22 cellular contexts compared by ENCODE assay signal in the genomic region with DNA sequence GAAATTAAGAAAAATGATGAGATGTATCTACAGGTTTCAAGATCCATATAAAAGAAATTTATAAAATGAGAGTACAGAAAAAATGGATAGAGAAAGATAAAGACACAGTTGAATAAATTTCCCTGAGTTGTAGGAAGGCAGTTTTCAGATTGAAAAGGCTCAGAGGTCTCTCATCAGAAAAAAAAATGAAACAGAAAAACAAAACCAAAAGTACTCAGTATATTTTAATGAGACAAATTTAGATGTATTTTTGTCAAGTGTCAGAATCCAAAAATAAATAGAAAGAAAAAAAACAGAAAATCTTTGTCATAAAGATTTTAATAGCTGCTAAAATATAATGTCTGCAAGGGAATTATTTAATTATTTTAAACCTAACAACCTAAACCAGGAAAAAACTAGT.
DNase-seq lines count a peak whose midpoint lies in the region; ATAC-seq, FAIRE-seq and TF ChIP-seq lines count a peak whose summit lies in the region.
"Had no signal": no experiment of that assay in that cellular context is flagged by ENCODE, and none has a peak within 500 bp of the region (broad histone marks: within the 10 kb centered on the region; RNA-seq: fewer than 3 reads in every experiment).

No MANE protein-coding gene starts in this region.

- H3K27ac Mint-ChIP-seq in H9, result no peak overlapping the region
- H3K27ac Mint-ChIP-seq: activated CD8-positive, alpha-beta T cell treated with anti-CD3 and anti-CD28 coated beads, Interleukin-2, amount 10 ng/mL, durations not matched to agents 7 days and 5 days; IgD-negative memory B cell; stimulated activated naive B cell treated with anti-CD40 and anti-IgM and Interleukin-4, amounts not matched to agents 10 μg/mL and 1 μg/mL and 100 μg/mL, for 72 hours had no signal

- H3K14ac ChIP-seq in H9 (ENCODE audit: insufficient read depth, low read length), result no peak overlapping the region

- H4K20me1 ChIP-seq in H9 (ENCODE audit: control insufficient read depth, insufficient read depth, insufficient read length), result no peaks in the 10 kb centered on the region

- H3K27me3 Mint-ChIP-seq in H9 (ENCODE audit: low read depth), result no peaks in the 10 kb centered on the region
- H3K27me3 Mint-ChIP-seq: IgD-negative memory B cell; stimulated activated naive B cell treated with anti-CD40 and anti-IgM and Interleukin-4, amounts not matched to agents 10 μg/mL and 1 μg/mL and 100 μg/mL, for 72 hours had no signal

- no peak overlapping the region for H4K91ac ChIP-seq in H9 (ENCODE audit: insufficient read length, low read depth, low read length)

- H3K4ac ChIP-seq in H9 (ENCODE audit: low read depth, low read length), result no peak overlapping the region

- H3K4me1 Mint-ChIP-seq in H9, result peaks cover 0 to 3% of the 10 kb centered on the region in 2 experiments; a peak in 1 of 4 replicates
- H3K4me1 Mint-ChIP-seq: IgD-negative memory B cell; stimulated activated naive B cell treated with anti-CD40 and anti-IgM and Interleukin-4, amounts not matched to agents 10 μg/mL and 1 μg/mL and 100 μg/mL, for 72 hours had no signal

- no peak overlapping the region for H4K5ac ChIP-seq in H9 (ENCODE audit: insufficient read length, low read depth, low read length)

- H3K27me3 ChIP-seq in H9 (ENCODE audit: insufficient read depth, low read length) (no peaks in the 10 kb centered on the region), H7 (ENCODE audit: control insufficient read depth, insufficient read depth, low read length) (no peaks in the 10 kb centered on the region)
- H3K27me3 ChIP-seq: upper lobe of right lung had no signal

- H3K4me3 Mint-ChIP-seq in H9, result no peak overlapping the region
- H3K4me3 Mint-ChIP-seq: activated CD8-positive, alpha-beta T cell treated with anti-CD3 and anti-CD28 coated beads, Interleukin-2, amount 10 ng/mL, durations not matched to agents 7 days and 5 days; IgD-negative memory B cell; stimulated activated naive B cell treated with anti-CD40 and anti-IgM and Interleukin-4, amounts not matched to agents 10 μg/mL and 1 μg/mL and 100 μg/mL, for 72 hours had no signal

- DNase-seq in SK-N-DZ (ENCODE audit: low spot score), result no peak
- DNase-seq in H9, result no peak
- DNase-seq in H7, result no peak
- no peak for DNase-seq in glomerular visceral epithelial cell (ENCODE audit: extremely low spot score)
- DNase-seq: activated CD8-positive, alpha-beta T cell treated with anti-CD3 and anti-CD28 coated beads, Interleukin-2, amount 10 ng/mL, durations not matched to agents 7 days and 5 days; anterior cingulate cortex; C1 segment of cervical spinal cord; DMS79 treated with DMSO at 0.1 percent for 48 hours; head of caudate nucleus; NCI-H1417; NCI-H345; occipital lobe; PC-3; SK-N-SH; stimulated activated naive B cell treated with anti-CD40 and anti-IgM and Interleukin-4, amounts not matched to agents 10 μg/mL and 1 μg/mL and 100 μg/mL, for 72 hours; upper lobe of right lung had no signal

- H2BK12ac ChIP-seq in H9 (ENCODE audit: insufficient read length, low read depth, low read length), result no peak overlapping the region

- peak; percentile 89 for FAIRE-seq in islet of Langerhans (lab: Jason Lieb, UNC)

- no peaks in the 10 kb centered on the region for H3K79me1 ChIP-seq in H9 (ENCODE audit: insufficient read depth, low read depth, low read length, poor library complexity, severe bottlenecking)

- no peak overlapping the region for H3K9ac ChIP-seq in H9 (ENCODE audit: extremely low read depth, insufficient read length, low read length)
- H3K9ac ChIP-seq: SK-N-SH had no signal

- no peaks in the 10 kb centered on the region for H3K36me3 ChIP-seq in H7 (replicated peaks; ENCODE audit: control insufficient read depth, insufficient read depth, low read length)
- H3K36me3 ChIP-seq: upper lobe of right lung had no signal

- H3K9me3 ChIP-seq in H9 (ENCODE audit: control insufficient read depth, low read depth, low read length), result no peaks in the 10 kb centered on the region
- H3K9me3 ChIP-seq: SK-N-SH, upper lobe of right lung had no signal

- ATAC-seq in GM19023 (IDR thresholded peaks at IDR 0.05; ENCODE audit: unreplicated experiment) (peak; percentile 48), GM21717 (IDR thresholded peaks at IDR 0.05; ENCODE audit: unreplicated experiment) (peak; percentile 84), HG03095 (IDR thresholded peaks at IDR 0.05; ENCODE audit: unreplicated experiment) (peak; percentile 78)
- ATAC-seq: activated CD8-positive, alpha-beta T cell treated with anti-CD3 and anti-CD28 coated beads, Interleukin-2, amount 10 ng/mL, durations not matched to agents 7 days and 5 days; PC-3; stimulated activated naive B cell treated with anti-CD40 and anti-IgM and Interleukin-4, amounts not matched to agents 10 μg/mL and 1 μg/mL and 100 μg/mL, for 72 hours; upper lobe of right lung had no signal

- no peak overlapping the region for H2BK20ac ChIP-seq in H9 (ENCODE audit: low read depth, low read length, poor library complexity, severe bottlenecking)

- no peaks in the 10 kb centered on the region for H3K9me3 Mint-ChIP-seq in H9
- H3K9me3 Mint-ChIP-seq: stimulated activated naive B cell treated with anti-CD40 and anti-IgM and Interleukin-4, amounts not matched to agents 10 μg/mL and 1 μg/mL and 100 μg/mL, for 72 hours had no signal

- H2BK15ac ChIP-seq in H9 (ENCODE audit: low read depth, low read length), result no peak overlapping the region

- H2AK5ac ChIP-seq in H9 (ENCODE audit: insufficient read length, low read length), result no peak overlapping the region

- no peak overlapping the region for H2BK5ac ChIP-seq in H9 (ENCODE audit: insufficient read length, low read length)

- H3K18ac ChIP-seq in H9 (ENCODE audit: insufficient read length, low read depth, low read length), result no peak overlapping the region

- no peak overlapping the region for H3K27ac ChIP-seq in H9 (ENCODE audit: insufficient read length, low read depth, low read length)
- H3K27ac ChIP-seq: epithelial cell of prostate, upper lobe of right lung had no signal

- H3K4me1 ChIP-seq in H9 (ENCODE audit: insufficient read depth, low read length), result no peaks in the 10 kb centered on the region
- H3K4me1 ChIP-seq: upper lobe of right lung had no signal

- H4K8ac ChIP-seq in H9 (replicated peaks; ENCODE audit: insufficient read length, low read depth, low read length), result no peak overlapping the region

- no peak overlapping the region for H3K4me3 ChIP-seq in H7 (ENCODE audit: insufficient read depth, low read depth, low read length)
- H3K4me3 ChIP-seq: upper lobe of right lung had no signal

- H3K36me3 Mint-ChIP-seq in H9 (ENCODE audit: insufficient read depth in 1 of 3, low read depth in 3 of 3), result no peaks in the 10 kb centered on the region
- H3K36me3 Mint-ChIP-seq: IgD-negative memory B cell; stimulated activated naive B cell treated with anti-CD40 and anti-IgM and Interleukin-4, amounts not matched to agents 10 μg/mL and 1 μg/mL and 100 μg/mL, for 72 hours had no signal

- no peak for TF ChIP-seq CTCF in H9 (conservative IDR thresholded peaks at IDR 0.05)

- no peaks in the 10 kb centered on the region for H3K23me2 ChIP-seq in H9 (ENCODE audit: insufficient read length, low read depth, low read length, poor library complexity, severe bottlenecking)

- no peak overlapping the region for H3K23ac ChIP-seq in H9 (ENCODE audit: insufficient read length, low read depth, low read length)

- no peaks in the 10 kb centered on the region for H3K79me2 ChIP-seq in H9 (ENCODE audit: insufficient read depth, low read length)

- no peak overlapping the region for H2AFZ ChIP-seq in H9 (ENCODE audit: low read length)

- H3K4me2 ChIP-seq in H9 (ENCODE audit: insufficient read depth, insufficient read length, low read length), result no peak overlapping the region
- H3K4me2 ChIP-seq: SK-N-SH had no signal

- no peak overlapping the region for H3T11ph ChIP-seq in H9 (ENCODE audit: low read length)

- H2BK120ac ChIP-seq in H9 (ENCODE audit: low read depth, low read length, poor library complexity, severe bottlenecking), result no peak overlapping the region

- H3K56ac ChIP-seq in H9 (ENCODE audit: insufficient read length, low read depth, low read length), result no peak overlapping the region
